ENCODE assay signal across 8 cellular contexts in genomic region chr3:11847035-11847394, GRCh38. TPM values are rescaled to one million over a fixed set of nuclear protein-coding genes. Genes with fewer than 3 reads are reported as not detected.
DNase-seq lines count a peak whose midpoint lies in the region; ATAC-seq and TF ChIP-seq lines count a peak whose summit lies in the region.

No MANE protein-coding gene starts in this region.

- H3K4me1 Mint-ChIP-seq in CD4-positive, alpha-beta memory T cell, result peaks cover 31 to 51% (median 39%) of the 10 kb centered on the region in 4 donors
- H3K4me1 Mint-ChIP-seq in neural crest cell, result peaks cover 29% of the 10 kb centered on the region

- H3K9me3 ChIP-seq in CD4-positive, alpha-beta memory T cell (ENCODE audit: control insufficient read depth in 1 of 2, low read length in 2 of 2), result no peaks in the 10 kb centered on the region
- no peaks in the 10 kb centered on the region for H3K9me3 ChIP-seq in duodenal mucosa (ENCODE audit: control insufficient read depth in 1 of 2, low read length in 2 of 2)

- intact Hi-C loops in CD4-positive, alpha-beta memory T cell (cut with micrococcal nuclease), result loop anchor here (2.0 kb wide), 1 partner anchor 574 kb away; the partner anchor contains the start of gene ATG7

- H3K36me3 ChIP-seq in CD4-positive, alpha-beta memory T cell (ENCODE audit: insufficient read depth, low read length), result peaks cover 15% of the 10 kb centered on the region
- peaks cover 7 to 18% of the 10 kb centered on the region in 2 donors for H3K36me3 ChIP-seq in duodenal mucosa (ENCODE audit: control insufficient read depth in 1 of 2, insufficient read depth in 2 of 2, low read length in 2 of 2)

- peak overlapping the region in 1 of 2 donors; percentile 79 for H3K4me3 ChIP-seq in CD4-positive, alpha-beta memory T cell (ENCODE audit: low read length in 2 of 2)
- H3K4me3 ChIP-seq in LNCaP clone FGC (ENCODE audit: low read depth, low read length) (peak overlapping the region; percentile 86), duodenal mucosa (ENCODE audit: low read depth in 1 of 2, low read length in 2 of 2) (peak overlapping the region; percentile 98 to 99)

- H3K27ac ChIP-seq in CD4-positive, alpha-beta memory T cell (ENCODE audit: low read depth, low read length), result peak overlapping the region; percentile 88
- no peak overlapping the region for H3K27ac ChIP-seq in duodenal mucosa (ENCODE audit: low read depth, low read length)

- H3K4me1 ChIP-seq in CD4-positive, alpha-beta memory T cell (ENCODE audit: insufficient read depth, low read length), result peaks cover 30% of the 10 kb centered on the region
- H3K4me1 ChIP-seq in duodenal mucosa (ENCODE audit: control insufficient read depth in 1 of 2, insufficient read depth in 2 of 2, low read length in 2 of 2), result peaks cover 14 to 21% of the 10 kb centered on the region in 2 donors

- peak overlapping the region; percentile 88 to 99 for H3K9ac ChIP-seq in duodenal mucosa (ENCODE audit: low read depth in 1 of 2, low read length in 2 of 2)

- no peaks in the 10 kb centered on the region for H3K27me3 Mint-ChIP-seq in CD4-positive, alpha-beta memory T cell
- peaks cover 30% of the 10 kb centered on the region for H3K27me3 Mint-ChIP-seq in neural crest cell (ENCODE audit: low read depth)

- no peak for DNase-seq in CD4-positive, alpha-beta memory T cell
- DNase-seq in LNCaP clone FGC (ENCODE audit: low read depth) (no peak), neural crest cell (ENCODE audit: low read depth, low spot score) (no peak), NCI-H510A treated with DMSO at 0.1 percent for 48 hours (lab: John Stamatoyannopoulos, UW) (no peak), MV-4-11 (lab: John Stamatoyannopoulos, UW) (no peak), GM13976 (ENCODE audit: low spot score) (no peak)

- TF ChIP-seq CTCF in LNCaP clone FGC (IDR thresholded peaks at IDR 0.05; ENCODE audit: control insufficient read depth, extremely low read depth, insufficient read depth) (no peak), neural crest cell (conservative IDR thresholded peaks at IDR 0.05) (no peak), GM13976 (IDR thresholded peaks at IDR 0.05; ENCODE audit: borderline replicate concordance, control extremely low read depth, extremely low read depth, insufficient read depth, missing control alignments) (no peak)

- in situ Hi-C loops in GM13976 (cut with MboI; ENCODE audit: low sequenced_read_pairs, unreplicated experiment), result no loop called here

- no peaks in the 10 kb centered on the region for H3K9me3 Mint-ChIP-seq in CD4-positive, alpha-beta memory T cell
- no peaks in the 10 kb centered on the region for H3K9me3 Mint-ChIP-seq in neural crest cell

- peak overlapping the region; percentile 96 to 99 (median 98) for H3K4me3 Mint-ChIP-seq in CD4-positive, alpha-beta memory T cell
- peak overlapping the region; percentile 97 for H3K4me3 Mint-ChIP-seq in neural crest cell

- POLR2A ChIA-PET in CD4-positive, alpha-beta memory T cell (lab: Charles Lee; ENCODE audit: partially characterized antibody), result interaction anchor here (1.0 to 1.8 kb wide), 5 partner anchors 77 to 637 kb away, joined by 3 to 9 read pairs (median 6); partner anchors contain the start of genes ATG7, TSEN2 and VGLL4

- CTCF ChIA-PET in CD4-positive, alpha-beta memory T cell (lab: Charles Lee; ENCODE audit: partially characterized antibody), result interaction anchor here (0.8 to 2.0 kb wide), 7 partner anchors 12 to 633 kb away, joined by 3 to 7 read pairs (median 4); no protein-coding TSS in a partner anchor

- peaks cover 14 to 28% of the 10 kb centered on the region in 2 donors for H3K36me3 Mint-ChIP-seq in CD4-positive, alpha-beta memory T cell
- H3K36me3 Mint-ChIP-seq in neural crest cell (ENCODE audit: low read depth), result peaks cover 3% of the 10 kb centered on the region

- no peaks in the 10 kb centered on the region for H3K27me3 ChIP-seq in CD4-positive, alpha-beta memory T cell (ENCODE audit: insufficient read depth, low read length)
- no peaks in the 10 kb centered on the region for H3K27me3 ChIP-seq in duodenal mucosa (ENCODE audit: control insufficient read depth in 1 of 2, insufficient read depth in 2 of 2, low read length in 2 of 2)

- H3K27ac Mint-ChIP-seq in CD4-positive, alpha-beta memory T cell, result peak overlapping the region; percentile 87 to 99 (median 98)
- H3K27ac Mint-ChIP-seq in neural crest cell (ENCODE audit: unreplicated experiment), result no peak overlapping the region

- no peak for ATAC-seq in GM18907 (IDR thresholded peaks at IDR 0.05; ENCODE audit: unreplicated experiment)

RNA-seq across cellular contexts. Expression of gene TAMM41, which starts 0.3 kb away (rescaled TPM):
- 10 to 100 TPM; 47.0 to 52.2 TPM for total RNA-seq in CD4-positive, alpha-beta memory T cell
- 10 to 100 TPM; 25.5 to 35.1 TPM for polyA plus RNA-seq in CD4-positive, alpha-beta memory T cell
- total RNA-seq in neural crest cell, result 23.6 and 24.5 TPM in 2 replicates
